Comparison of ENCODE assay signal across 3 cellular contexts in the genomic region with DNA sequence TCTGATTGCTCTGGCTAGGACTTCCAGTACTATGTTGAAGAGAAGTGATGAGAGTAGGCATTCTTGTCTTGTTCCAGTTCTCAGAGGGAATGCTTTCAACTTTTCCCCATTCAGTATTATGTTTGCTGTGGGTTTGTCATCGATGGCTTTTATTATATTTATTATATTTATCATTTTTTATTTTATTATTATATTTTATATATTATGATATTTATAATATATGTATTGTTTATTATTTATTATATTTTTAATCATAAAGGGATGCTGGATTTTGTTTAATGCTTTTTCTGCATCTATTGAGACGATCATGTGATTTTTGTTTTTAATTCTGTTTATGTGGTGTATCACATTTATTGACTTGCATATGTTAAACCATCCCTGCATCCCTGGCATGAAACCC. TPM values are rescaled to one million over a fixed set of nuclear protein-coding genes. Genes with fewer than 3 reads are reported as not detected.
A peak's percentile ranks its signal among the peaks of the same experiment; 100 is the strongest.
DNase-seq lines count a peak whose midpoint lies in the region; ATAC-seq, FAIRE-seq and TF ChIP-seq lines count a peak whose summit lies in the region.
"Not testable (repeated sequence)": the region's sequence is repeated elsewhere in the genome, so short reads cannot be mapped to it uniquely, and the experiment has no call there.

No MANE protein-coding gene starts in this region.

- CTCF ChIA-PET in WTC11 (lab: Charles Lee), result not testable (repeated sequence)

- not testable (repeated sequence) for DNase-seq in WTC11 (ENCODE audit: low spot score)

- not testable (repeated sequence) for H3K27me3 Mint-ChIP-seq in WTC11 (ENCODE audit: low read depth)

- not testable (repeated sequence) for TF ChIP-seq CTCF in WTC11 (IDR thresholded peaks at IDR 0.05)

- not testable (repeated sequence) for H3K4me1 Mint-ChIP-seq in WTC11

- H3K4me3 Mint-ChIP-seq in WTC11, result not testable (repeated sequence)

- peaks cover 33% of the 10 kb centered on the region for H3K9me3 Mint-ChIP-seq in WTC11

- H3K27ac Mint-ChIP-seq in WTC11, result not testable (repeated sequence)

- not testable (repeated sequence) for ATAC-seq in WTC11

- peak; percentile 14 for FAIRE-seq in A204.1 (lab: Jason Lieb, UNC)
- peak; percentile 44 for FAIRE-seq in G401.6 (lab: Jason Lieb, UNC)

- H3K36me3 Mint-ChIP-seq in WTC11, result not testable (repeated sequence)

- POLR2A ChIA-PET in WTC11 (lab: Charles Lee), result not testable (repeated sequence)

TF ChIP-seq in WTC11, 78 proteins besides CTCF, POLR2A, EP300 and RAD21:
- peak; percentile 95 for TF ChIP-seq HMGA2 (CRISPR knock-in tag; IDR thresholded peaks at IDR 0.05)

RNA-seq across cellular contexts. Expression of a gene that starts 58.2 kb away (rescaled TPM):
- total RNA-seq in WTC11 (2021), result 0.63 to 1.4 TPM (median 0.85 TPM) in 3 replicates
